Comparison of ENCODE assay signal across 35 cellular contexts in the genomic region with DNA sequence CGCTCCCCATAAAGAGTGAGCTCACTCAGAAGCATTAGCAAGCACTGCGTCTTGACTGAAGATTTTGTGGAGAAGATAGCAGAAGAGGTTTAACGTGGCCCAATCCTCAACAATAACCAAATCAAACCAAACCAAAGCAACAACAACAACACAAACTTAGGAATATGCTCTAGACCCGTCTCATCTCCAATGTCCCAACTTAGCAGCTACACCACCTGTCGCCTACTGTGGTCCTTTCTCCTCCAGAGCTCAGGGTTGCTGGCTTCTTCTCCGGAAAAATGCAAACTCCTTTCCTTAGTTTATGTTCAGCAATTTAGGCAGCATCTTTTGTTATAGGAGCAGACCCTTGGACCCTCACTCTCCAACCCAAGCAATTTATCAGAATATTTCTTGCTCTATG.
"Had no signal": no experiment of that assay in that cellular context is flagged by ENCODE, and none has a peak within 500 bp of the region (broad histone marks: within the 10 kb centered on the region; RNA-seq: fewer than 3 reads in every experiment).

No MANE protein-coding gene starts in this region.

- H3K9me3 ChIP-seq: MG63 had no signal

- DNase-seq: Karpas-422, Kasumi-1, MG63, MM.1S, MV-4-11, NCI-H1048, NCI-H1092, NCI-H1092 treated with DMSO at 0.1 percent for 48 hours, NCI-H1105, NCI-H1105 treated with DMSO at 0.1 percent for 48 hours, NCI-H1417, NCI-H1417 treated with DMSO at 0.1 percent for 48 hours, NCI-H1436, NCI-H1436 treated with DMSO at 0.1 percent for 48 hours, NCI-H146, NCI-H1694, NCI-H1694 treated with DMSO at 0.1 percent for 48 hours, NCI-H187, NCI-H187 treated with DMSO at 0.1 percent for 48 hours, NCI-H1930, NCI-H2029, NCI-H2029 treated with DMSO at 0.1 percent for 48 hours, NCI-H2081, NCI-H2081 treated with DMSO at 0.1 percent for 48 hours, NCI-H2107, NCI-H2171, NCI-H2171 treated with DMSO at 0.1 percent for 48 hours, NCI-H2227 treated with DMSO at 0.1 percent for 48 hours, NCI-H226, NCI-H345, NCI-H446, NCI-H446 treated with DMSO at 0.1 percent for 48 hours, NCI-H510A, NCI-H510A treated with DMSO at 0.1 percent for 48 hours, NCI-H524 had no signal

- H3K36me3 ChIP-seq: MG63 had no signal

- H3K4me3 ChIP-seq: MG63 had no signal

- H3K27me3 ChIP-seq: MG63 had no signal
